ENCODE assay signal across 25 cellular contexts in the genomic region with DNA sequence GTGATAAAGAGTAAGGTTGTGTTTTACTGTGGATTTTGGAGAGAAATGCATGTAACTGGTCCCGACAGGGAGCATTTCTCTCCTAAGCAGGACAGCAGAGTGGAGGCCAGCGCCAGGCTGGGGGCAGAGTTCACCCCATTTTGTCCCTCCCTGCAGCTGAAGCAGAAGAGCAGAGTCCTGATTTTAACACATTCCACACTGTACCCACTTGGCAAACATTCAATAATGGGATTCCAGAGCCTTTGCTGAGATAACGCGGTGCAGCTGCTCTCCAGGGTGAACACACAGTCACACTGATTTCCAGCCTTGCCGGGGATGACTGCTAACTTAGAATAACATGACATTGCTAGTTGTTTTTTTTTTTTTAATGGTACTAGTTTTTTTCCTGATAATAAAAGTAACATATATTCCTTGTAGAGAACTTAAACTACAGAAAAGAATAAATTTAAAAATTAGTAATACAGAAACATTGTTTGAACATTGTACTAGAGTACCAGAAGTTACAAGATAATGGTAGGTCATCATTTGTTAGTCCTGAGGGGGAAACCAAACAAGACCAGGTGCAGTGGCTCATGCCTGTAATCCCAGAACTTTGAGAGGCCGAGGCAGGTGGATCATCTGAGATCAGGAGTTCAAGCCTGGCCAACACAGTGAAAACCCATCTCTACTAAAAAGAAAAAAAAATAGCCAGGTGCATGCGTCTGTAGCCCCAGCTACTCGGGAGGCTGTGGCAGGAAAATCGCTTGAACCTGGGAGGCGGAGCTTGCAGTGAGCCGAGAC.
DNase-seq lines count a peak whose midpoint lies in the region; ATAC-seq and TF ChIP-seq lines count a peak whose summit lies in the region.
"Had no signal": no experiment of that assay in that cellular context is flagged by ENCODE, and none has a peak within 500 bp of the region (broad histone marks: within the 10 kb centered on the region; RNA-seq: fewer than 3 reads in every experiment).

No MANE protein-coding gene starts in this region.

- peak; percentile 14 for ATAC-seq in mucosa of descending colon
- ATAC-seq in activated T-helper 17 cell treated with anti-CD3 and anti-CD28 coated beads, Interleukin-2, amount 50 U/mL, for 72 hours (replicated peaks): no peak
- ATAC-seq in HG03135 (IDR thresholded peaks at IDR 0.05; ENCODE audit: unreplicated experiment): no peak
- no peak for ATAC-seq in HG03139 (IDR thresholded peaks at IDR 0.05; ENCODE audit: unreplicated experiment)
- ATAC-seq: activated T-cell treated with anti-CD3 and anti-CD28 coated beads, Interleukin-2, amount 50 U/mL, for 72 hours had no signal

- H3K4me3 Mint-ChIP-seq in activated T-helper 17 cell treated with anti-CD3 and anti-CD28 coated beads, Interleukin-2, amount 50 U/mL, for 72 hours: no peak overlapping the region
- H3K4me3 Mint-ChIP-seq: activated T-cell treated with anti-CD3 and anti-CD28 coated beads, Interleukin-2, amount 50 U/mL, for 72 hours; H9; stimulated activated naive CD8-positive, alpha-beta T cell treated with anti-CD3 and anti-CD28 coated beads, Interleukin-15, Interleukin-2, amounts not matched to agents 100 ng/mL and 50 ng/mL, for 24 hours had no signal

- no peak overlapping the region for H3K27ac Mint-ChIP-seq in activated T-helper 17 cell treated with anti-CD3 and anti-CD28 coated beads, Interleukin-2, amount 50 U/mL, for 72 hours
- H3K27ac Mint-ChIP-seq: activated T-cell treated with anti-CD3 and anti-CD28 coated beads, Interleukin-2, amount 50 U/mL, for 72 hours; H9; stimulated activated naive CD8-positive, alpha-beta T cell treated with anti-CD3 and anti-CD28 coated beads, Interleukin-15, Interleukin-2, amounts not matched to agents 100 ng/mL and 50 ng/mL, for 24 hours had no signal

- no peaks in the 10 kb centered on the region for H3K9me3 ChIP-seq in mucosa of descending colon
- H3K9me3 ChIP-seq: Peyer's patch, SJSA1, thoracic aorta, uterus had no signal

- H3K36me3 ChIP-seq in mucosa of descending colon (ENCODE audit: low read depth): no peaks in the 10 kb centered on the region
- H3K36me3 ChIP-seq: cardiac muscle cell, Peyer's patch, SJSA1, thoracic aorta, uterus had no signal

- peaks cover 6% of the 10 kb centered on the region for H3K27me3 Mint-ChIP-seq in activated T-helper 17 cell treated with anti-CD3 and anti-CD28 coated beads, Interleukin-2, amount 50 U/mL, for 72 hours
- H3K27me3 Mint-ChIP-seq: stimulated activated naive CD8-positive, alpha-beta T cell treated with anti-CD3 and anti-CD28 coated beads, Interleukin-15, Interleukin-2, amounts not matched to agents 100 ng/mL and 50 ng/mL, for 24 hours had no signal

- H3K4me1 Mint-ChIP-seq in activated T-helper 17 cell treated with anti-CD3 and anti-CD28 coated beads, Interleukin-2, amount 50 U/mL, for 72 hours: no peaks in the 10 kb centered on the region

- DNase-seq in DMS53 treated with DMSO at 0.1 percent for 48 hours (lab: John Stamatoyannopoulos, UW; ENCODE audit: unreplicated experiment): peak; percentile 3
- peak; percentile 30 to 70 for DNase-seq in SHP77 (lab: John Stamatoyannopoulos, UW)
- peak; percentile 11 for DNase-seq in coronary artery (ENCODE audit: low spot score)
- DNase-seq in mucosa of descending colon: no peak
- DNase-seq in GM03348 (ENCODE audit: low spot score): no peak
- DNase-seq: activated CD4-positive, CD25-positive, alpha-beta regulatory T cell; activated naive CD4-positive, alpha-beta T cell treated with anti-CD3 and anti-CD28 coated beads, Interleukin-2, amount 50 U/mL, for 16 hours; activated T-cell treated with anti-CD3 and anti-CD28 coated beads, Interleukin-2, amount 50 U/mL, for 72 hours; amygdala; C1 segment of cervical spinal cord; dorsolateral prefrontal cortex; H9; KBM-7; NCI-H1417 treated with DMSO at 0.1 percent for 48 hours; NCI-H510A treated with DMSO at 0.1 percent for 48 hours; Peyer's patch; T-helper 1 cell; uterus had no signal

- H3K9me3 Mint-ChIP-seq in activated T-helper 17 cell treated with anti-CD3 and anti-CD28 coated beads, Interleukin-2, amount 50 U/mL, for 72 hours: no peaks in the 10 kb centered on the region
- H3K9me3 Mint-ChIP-seq: H9; stimulated activated naive CD8-positive, alpha-beta T cell treated with anti-CD3 and anti-CD28 coated beads, Interleukin-15, Interleukin-2, amounts not matched to agents 100 ng/mL and 50 ng/mL, for 24 hours had no signal

- H3K4me3 ChIP-seq in coronary artery (no peak overlapping the region), mucosa of descending colon (no peak overlapping the region)
- H3K4me3 ChIP-seq: cardiac muscle cell, dorsolateral prefrontal cortex, Peyer's patch, SJSA1, thoracic aorta, uterus had no signal

- no peaks in the 10 kb centered on the region for H3K4me1 ChIP-seq in mucosa of descending colon (ENCODE audit: low read depth)
- H3K4me1 ChIP-seq: Peyer's patch, SJSA1, uterus had no signal

- H3K27ac ChIP-seq in coronary artery: no peak overlapping the region
- H3K27ac ChIP-seq: cardiac muscle cell, dorsolateral prefrontal cortex, Peyer's patch, SJSA1, thoracic aorta, uterus had no signal

- no peaks in the 10 kb centered on the region for H3K36me3 Mint-ChIP-seq in activated T-helper 17 cell treated with anti-CD3 and anti-CD28 coated beads, Interleukin-2, amount 50 U/mL, for 72 hours (ENCODE audit: low read depth)

- TF ChIP-seq CTCF in coronary artery (IDR thresholded peaks at IDR 0.05): no peak
- no peak for TF ChIP-seq CTCF in mucosa of descending colon (IDR thresholded peaks at IDR 0.05)

- intact Hi-C loops in mucosa of descending colon (cut with DNase I, micrococcal nuclease): no loop called here

Comparison
In these comparisons a context has a peak if more than half of its experiments do, and no peak if none do; other contexts are left out.
1. DNase-seq: peak in DMS53 treated with DMSO at 0.1 percent for 48 hours (single experiment), SHP77 (2 of 2) and coronary artery (single experiment); none in mucosa of descending colon (0 of 3) and GM03348 (single experiment).